14 cellular contexts compared by ENCODE assay signal in genomic region chr10:116836902-116837513, GRCh38. TPM values are rescaled to one million over a fixed set of nuclear protein-coding genes. Genes with fewer than 3 reads are reported as not detected.
DNase-seq lines count a peak whose midpoint lies in the region; ATAC-seq and TF ChIP-seq lines count a peak whose summit lies in the region.
"Had no signal": no experiment of that assay in that cellular context is flagged by ENCODE, and none has a peak within 500 bp of the region (broad histone marks: within the 10 kb centered on the region; RNA-seq: fewer than 3 reads in every experiment).

No MANE protein-coding gene starts in this region.

- H3K9me3 ChIP-seq in heart right ventricle: no peaks in the 10 kb centered on the region
- no peaks in the 10 kb centered on the region for H3K9me3 ChIP-seq in endodermal cell (ENCODE audit: control insufficient read depth, low read length)
- no peaks in the 10 kb centered on the region for H3K9me3 ChIP-seq in smooth muscle cell (replicated peaks; ENCODE audit: low read depth)

- H4K20me1 ChIP-seq in smooth muscle cell (ENCODE audit: low read depth): no peaks in the 10 kb centered on the region

- H3K4me1 ChIP-seq in heart right ventricle (no peaks in the 10 kb centered on the region), endodermal cell (ENCODE audit: control insufficient read depth, insufficient read depth, low read length) (peaks cover 20% of the 10 kb centered on the region), smooth muscle cell (ENCODE audit: low read depth) (peaks cover 57% of the 10 kb centered on the region)

- H3K9ac ChIP-seq in endodermal cell (ENCODE audit: extremely low read depth, low read length, poor library complexity, severe bottlenecking) (no peak overlapping the region), smooth muscle cell (ENCODE audit: low read depth) (no peak overlapping the region)

- no peaks in the 10 kb centered on the region for H3K27me3 Mint-ChIP-seq in endodermal cell (ENCODE audit: insufficient read depth)

- peak in 5 of 9 donors; percentile 7 to 34 (median 8) for TF ChIP-seq CTCF in heart right ventricle (IDR thresholded peaks at IDR 0.05)
- peak; percentile 31 for TF ChIP-seq CTCF in endodermal cell (conservative IDR thresholded peaks at IDR 0.05)
- TF ChIP-seq CTCF in smooth muscle cell (IDR thresholded peaks at IDR 0.05; ENCODE audit: borderline replicate concordance, insufficient read depth, poor library complexity, severe bottlenecking): peak; percentile 13

- WGBS in heart right ventricle, 2 donors: 66 to 70% methylated on average over 8 of the region's 8 CpGs
- 65 to 82% methylated on average over 4 to 7 of the region's 8 CpGs for WGBS in endodermal cell (ENCODE audit: insufficient coverage in 1 of 2, insufficient read length in 1 of 2), 2 experiments
- WGBS in smooth muscle cell (ENCODE audit: low lambda C conversion rate): 67% methylated on average over 8 of the region's 8 CpGs

- no peaks in the 10 kb centered on the region for H3K79me2 ChIP-seq in smooth muscle cell (ENCODE audit: low read depth)

- H3K27me3 ChIP-seq in heart right ventricle (peaks cover 0 to 25% (median 0%) of the 10 kb centered on the region in 7 donors), endodermal cell (ENCODE audit: control insufficient read depth, insufficient read depth, low read length, poor library complexity, severe bottlenecking) (no peaks in the 10 kb centered on the region), smooth muscle cell (ENCODE audit: low read depth) (peaks cover 26% of the 10 kb centered on the region)

- intact Hi-C loops in heart right ventricle (cut with DNase I): no loop called here
- intact Hi-C loops in left cardiac atrium (cut with DNase I): no loop called here
- intact Hi-C loops in left colon (cut with DNase I, micrococcal nuclease): no loop called here

- H3K4me3 ChIP-seq in heart right ventricle (no peak overlapping the region), endodermal cell (ENCODE audit: low read length) (no peak overlapping the region), smooth muscle cell (no peak overlapping the region)

- no peaks in the 10 kb centered on the region for H3K9me3 Mint-ChIP-seq in endodermal cell
- H3K9me3 Mint-ChIP-seq: activated T-helper 2 cell treated with anti-CD3 and anti-CD28 coated beads, Interferon-gamma antibody, Interleukin-2, Interleukin-4, amounts not matched to agents 10 μg/mL and 5 μg/mL and 100 μg/mL, durations not matched to agents 14 hours and 24 hours and 36 hours; stimulated activated naive CD8-positive, alpha-beta T cell treated with anti-CD3 and anti-CD28 coated beads, Interleukin-15, Interleukin-2, amounts not matched to agents 100 ng/mL and 50 ng/mL, for 24 hours; T-helper 1 cell treated with Interleukin-12 subunit alpha and Interleukin-12 subunit beta and Interleukin-4 antibody, amounts not matched to agents 30 μg/mL and 1 μg/mL, for 36 hours had no signal

- no peaks in the 10 kb centered on the region for H3F3A ChIP-seq in smooth muscle cell (ENCODE audit: low read depth)

- no peak overlapping the region for H3K27ac ChIP-seq in heart right ventricle
- no peak overlapping the region for H3K27ac ChIP-seq in endodermal cell (ENCODE audit: low read depth, low read length)
- no peak overlapping the region for H3K27ac ChIP-seq in smooth muscle cell (ENCODE audit: low read depth)

- H3K36me3 ChIP-seq in heart right ventricle (no peaks in the 10 kb centered on the region), endodermal cell (ENCODE audit: control insufficient read depth, insufficient read depth, low read length) (no peaks in the 10 kb centered on the region), smooth muscle cell (ENCODE audit: low read depth) (no peaks in the 10 kb centered on the region)

- peaks cover 8% of the 10 kb centered on the region for H3K36me3 Mint-ChIP-seq in endodermal cell (ENCODE audit: low read depth)

- H3K4me3 Mint-ChIP-seq in endodermal cell: no peak overlapping the region
- H3K4me3 Mint-ChIP-seq: stimulated activated naive CD8-positive, alpha-beta T cell treated with anti-CD3 and anti-CD28 coated beads, Interleukin-15, Interleukin-2, amounts not matched to agents 100 ng/mL and 50 ng/mL, for 24 hours; T-helper 1 cell treated with Interleukin-12 subunit alpha and Interleukin-12 subunit beta and Interleukin-4 antibody, amounts not matched to agents 30 μg/mL and 1 μg/mL, for 36 hours had no signal

- ATAC-seq in heart right ventricle (no peak), left cardiac atrium (no peak), HG03439 (IDR thresholded peaks at IDR 0.05; ENCODE audit: unreplicated experiment) (no peak), left colon (no peak)
- ATAC-seq: PC-3 had no signal

- no peak for DNase-seq in heart right ventricle
- DNase-seq in left cardiac atrium: no peak
- peak; percentile 51 for DNase-seq in NCI-H510A treated with DMSO at 0.1 percent for 48 hours (lab: John Stamatoyannopoulos, UW)
- DNase-seq in endodermal cell: peak; percentile 61
- no peak for DNase-seq in smooth muscle cell (lab: John Stamatoyannopoulos, UW; ENCODE audit: unreplicated experiment)
- DNase-seq in left colon: no peak
- no peak for DNase-seq in activated effector memory CD4-positive, alpha-beta T cell treated with anti-CD3 and anti-CD28 coated beads, Interleukin-2, amount 50 U/mL, for 16 hours
- DNase-seq: NCI-H1694; PC-3; stimulated activated CD4-positive, alpha-beta T cell treated with anti-CD3 and anti-CD28 coated beads, Interleukin-4, amount 100 ng/mL, for 24 hours had no signal

- no peak overlapping the region for H3K4me2 ChIP-seq in smooth muscle cell

- peak overlapping the region; percentile 84 for H3K27ac Mint-ChIP-seq in endodermal cell
- H3K27ac Mint-ChIP-seq: activated T-helper 2 cell treated with anti-CD3 and anti-CD28 coated beads, Interferon-gamma antibody, Interleukin-2, Interleukin-4, amounts not matched to agents 10 μg/mL and 5 μg/mL and 100 μg/mL, durations not matched to agents 14 hours and 24 hours and 36 hours; stimulated activated naive CD8-positive, alpha-beta T cell treated with anti-CD3 and anti-CD28 coated beads, Interleukin-15, Interleukin-2, amounts not matched to agents 100 ng/mL and 50 ng/mL, for 24 hours; T-helper 1 cell treated with Interleukin-12 subunit alpha and Interleukin-12 subunit beta and Interleukin-4 antibody, amounts not matched to agents 30 μg/mL and 1 μg/mL, for 36 hours had no signal

- H3K4me1 Mint-ChIP-seq in endodermal cell: peaks cover 80% of the 10 kb centered on the region

- no peak overlapping the region for H2AFZ ChIP-seq in smooth muscle cell (ENCODE audit: low read depth)

RNA-seq across cellular contexts. Expression of gene ENO4, which starts 12.3 kb away (rescaled TPM):
- total RNA-seq in heart right ventricle (under 1 TPM in 3 of 10 donors, not detected in 7; 0.11 to 0.19 (median 0.13) TPM), left cardiac atrium (under 1 TPM in 1 of 2 donors, not detected in 1; 0.34 TPM), endodermal cell (1 to 10 TPM; 1.1 to 2.2 TPM), smooth muscle cell (0.54 and 0.67 TPM in 2 replicates), left colon (under 1 TPM in 1 of 2 donors, not detected in 1; 0.37 TPM)
- polyA plus RNA-seq in heart right ventricle (not detected), smooth muscle cell (1.1 and 1.3 TPM in 2 replicates)
- 0.53 TPM for polyA plus RNA-seq in endodermal cell (2013, experiment 1 of 2)
- 1.7 TPM for polyA plus RNA-seq in endodermal cell (2013, experiment 2 of 2)
- total RNA-seq: activated T-helper 2 cell treated with anti-CD3 and anti-CD28 coated beads, Interferon-gamma antibody, Interleukin-2, Interleukin-4, amounts not matched to agents 10 μg/mL and 5 μg/mL and 100 μg/mL, durations not matched to agents 14 hours and 24 hours and 36 hours; PC-3 had no signal

Comparison
In these comparisons a context has a peak if more than half of its experiments do, and no peak if none do; other contexts are left out.
1. DNase-seq: peak in NCI-H510A treated with DMSO at 0.1 percent for 48 hours (single experiment) and endodermal cell (single experiment); none in heart right ventricle (0 of 2), left cardiac atrium (single experiment), smooth muscle cell (single experiment), left colon (0 of 2) and activated effector memory CD4-positive, alpha-beta T cell treated with anti-CD3 and anti-CD28 coated beads, Interleukin-2, amount 50 U/mL, for 16 hours (single experiment).
2. Peak in every context shown above with its lines, with median percentiles within 50 percentile points of each other: CTCF ChIP-seq.